ENCODE assay signal across 14 cellular contexts in the genomic region with DNA sequence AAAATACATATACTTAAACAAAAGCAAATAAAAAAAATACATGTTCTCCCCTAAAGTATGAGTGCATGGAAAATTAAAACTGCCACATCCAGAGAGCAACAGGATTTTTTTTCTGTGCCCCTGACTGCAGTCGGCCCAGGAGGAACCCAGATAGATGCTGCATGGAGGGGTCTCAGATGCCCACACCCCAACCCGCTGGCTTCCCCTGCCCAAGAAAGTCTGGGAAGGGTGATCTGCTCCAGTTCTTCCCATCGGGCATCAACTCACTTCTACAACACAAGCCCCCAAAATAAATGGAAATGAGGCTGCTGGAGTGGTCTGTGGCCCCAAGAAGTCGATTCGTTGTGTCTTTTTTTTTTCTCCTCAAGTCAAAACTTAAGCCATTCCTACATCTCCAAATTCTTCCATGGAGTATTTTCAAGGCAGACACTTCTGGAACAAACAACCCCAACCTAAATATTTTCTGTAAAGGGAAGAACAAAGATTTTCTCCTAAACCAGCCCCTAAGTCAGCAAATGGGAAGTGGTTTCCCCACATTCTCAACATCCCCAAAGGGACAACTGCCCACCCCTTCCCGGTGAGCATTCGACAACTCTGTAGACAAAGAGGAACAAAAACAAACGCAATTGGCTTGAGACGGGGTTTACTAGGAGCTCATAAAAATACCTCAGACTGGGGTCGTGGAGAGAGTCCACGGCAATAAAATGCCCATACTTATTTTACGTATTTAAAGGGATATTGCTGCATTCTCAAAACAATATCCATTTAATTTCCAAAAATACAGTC. TPM values are rescaled to one million over a fixed set of nuclear protein-coding genes. Genes with fewer than 3 reads are reported as not detected.
DNase-seq lines count a peak whose midpoint lies in the region.
"Had no signal": no experiment of that assay in that cellular context is flagged by ENCODE, and none has a peak within 500 bp of the region (broad histone marks: within the 10 kb centered on the region; RNA-seq: fewer than 3 reads in every experiment).

No MANE protein-coding gene starts in this region.

- no peak overlapping the region for H2BK120ac ChIP-seq in mesendoderm (ENCODE audit: low read depth, low read length)

- WGBS in mesendoderm (ENCODE audit: extremely low coverage, insufficient coverage, low lambda C conversion rate): no CpG with 5 or more reads among the region's 12 CpGs

- no peak overlapping the region for H3K56ac ChIP-seq in mesendoderm (ENCODE audit: low read length)

- H3K4me1 ChIP-seq in mesendoderm (ENCODE audit: control insufficient read depth, low read depth, low read length) (peaks cover 55% of the 10 kb centered on the region), stomach smooth muscle (ENCODE audit: control insufficient read depth, insufficient read depth, low read length) (peaks cover 67% of the 10 kb centered on the region)
- H3K4me1 ChIP-seq: SJSA1 had no signal

- H3K27ac ChIP-seq in mesendoderm (ENCODE audit: low read depth, low read length) (no peak overlapping the region), stomach smooth muscle (ENCODE audit: low read length) (peak overlapping the region; percentile 74)
- H3K27ac ChIP-seq: SJSA1 had no signal

- no peaks in the 10 kb centered on the region for H3K9me3 ChIP-seq in stomach smooth muscle (ENCODE audit: control insufficient read depth in 2 of 2, low read length in 2 of 2)
- H3K9me3 ChIP-seq: SJSA1 had no signal

- H4K8ac ChIP-seq in mesendoderm (ENCODE audit: low read depth, low read length): no peak overlapping the region

- H3K4me2 ChIP-seq in mesendoderm (ENCODE audit: low read length): no peak overlapping the region

- peaks cover 57% of the 10 kb centered on the region for H3K79me2 ChIP-seq in mesendoderm (ENCODE audit: control insufficient read depth, insufficient read depth, low read length)

- H3K9ac ChIP-seq in mesendoderm (ENCODE audit: low read length): peak overlapping the region; percentile 6
- H3K9ac ChIP-seq in stomach smooth muscle (ENCODE audit: low read length in 2 of 2): no peak overlapping the region

- H3K36me3 ChIP-seq in mesendoderm (ENCODE audit: control insufficient read depth, insufficient read depth, low read length) (no peaks in the 10 kb centered on the region), stomach smooth muscle (ENCODE audit: control insufficient read depth in 2 of 2, insufficient read depth in 2 of 2, low read length in 2 of 2) (no peaks in the 10 kb centered on the region)
- H3K36me3 ChIP-seq: SJSA1 had no signal

- H2BK5ac ChIP-seq in mesendoderm (ENCODE audit: low read length): peak overlapping the region; percentile 12

- no peak overlapping the region for H4K5ac ChIP-seq in mesendoderm (ENCODE audit: low read length)

- no peak overlapping the region for H2AK5ac ChIP-seq in mesendoderm (ENCODE audit: low read length)

- no peak overlapping the region for H3K4ac ChIP-seq in mesendoderm (ENCODE audit: low read depth, low read length)

- H3K27me3 ChIP-seq in mesendoderm (ENCODE audit: insufficient read depth, low read length, poor library complexity) (no peaks in the 10 kb centered on the region), stomach smooth muscle (ENCODE audit: control insufficient read depth in 1 of 2, insufficient read depth in 2 of 2, low read length in 2 of 2) (no peaks in the 10 kb centered on the region)
- H3K27me3 ChIP-seq: SJSA1 had no signal

- H3K4me3 ChIP-seq in mesendoderm (ENCODE audit: low read length) (no peak overlapping the region), stomach smooth muscle (ENCODE audit: low read length in 2 of 2) (no peak overlapping the region)
- H3K4me3 ChIP-seq: lung, SJSA1 had no signal

- no peak overlapping the region for H3K23ac ChIP-seq in mesendoderm (ENCODE audit: low read length)

- DNase-seq in Kasumi-1 (lab: John Stamatoyannopoulos, UW): peak; percentile 25 to 53
- DNase-seq in SKM-1 (lab: John Stamatoyannopoulos, UW; ENCODE audit: unreplicated experiment): peak; percentile 16
- DNase-seq in mesendoderm: no peak
- no peak for DNase-seq in NCI-H1417 (lab: John Stamatoyannopoulos, UW)
- DNase-seq in effector CD8-positive, alpha-beta T cell (lab: John Stamatoyannopoulos, UW): no peak
- DNase-seq in NCI-H748 (lab: John Stamatoyannopoulos, UW; ENCODE audit: unreplicated experiment): no peak
- DNase-seq: activated CD4-positive, alpha-beta T cell treated with anti-CD3 and anti-CD28 coated beads, Interleukin-2, amount 10 ng/mL, durations not matched to agents 7 days and 5 days; activated naive CD4-positive, alpha-beta T cell treated with anti-CD3 and anti-CD28 coated beads, Interleukin-2, amount 10 ng/mL, durations not matched to agents 7 days and 5 days; cortex of kidney; NCI-H1105 treated with DMSO at 0.1 percent for 48 hours; stimulated activated CD4-positive, alpha-beta T cell treated with anti-CD3 and anti-CD28 coated beads, Interleukin-1b, Interleukin-23, amount 100 ng/mL, for 48 hours had no signal

- H3K79me1 ChIP-seq in mesendoderm (ENCODE audit: low read length): peaks cover 21% of the 10 kb centered on the region

- peak overlapping the region; percentile 32 for H3K18ac ChIP-seq in mesendoderm (ENCODE audit: low read length)

- H2BK15ac ChIP-seq in mesendoderm (replicated peaks; ENCODE audit: low read depth): no peak overlapping the region

RNA-seq across cellular contexts. Expression of a gene that starts 46.7 kb away (rescaled TPM):
- 24.3 TPM for polyA plus RNA-seq in mesendoderm (2013, experiment 1 of 2)
- polyA plus RNA-seq in mesendoderm (2013, experiment 2 of 2): 22.3 TPM

Comparison
In these comparisons a context has a peak if more than half of its experiments do, and no peak if none do; other contexts are left out.
1. DNase-seq: peak in Kasumi-1 (2 of 2) and SKM-1 (single experiment); none in mesendoderm (single experiment), NCI-H1417 (0 of 3), effector CD8-positive, alpha-beta T cell (single experiment) and NCI-H748 (single experiment).